Comparison of ENCODE assay signal across 8 cellular contexts in the genomic region with DNA sequence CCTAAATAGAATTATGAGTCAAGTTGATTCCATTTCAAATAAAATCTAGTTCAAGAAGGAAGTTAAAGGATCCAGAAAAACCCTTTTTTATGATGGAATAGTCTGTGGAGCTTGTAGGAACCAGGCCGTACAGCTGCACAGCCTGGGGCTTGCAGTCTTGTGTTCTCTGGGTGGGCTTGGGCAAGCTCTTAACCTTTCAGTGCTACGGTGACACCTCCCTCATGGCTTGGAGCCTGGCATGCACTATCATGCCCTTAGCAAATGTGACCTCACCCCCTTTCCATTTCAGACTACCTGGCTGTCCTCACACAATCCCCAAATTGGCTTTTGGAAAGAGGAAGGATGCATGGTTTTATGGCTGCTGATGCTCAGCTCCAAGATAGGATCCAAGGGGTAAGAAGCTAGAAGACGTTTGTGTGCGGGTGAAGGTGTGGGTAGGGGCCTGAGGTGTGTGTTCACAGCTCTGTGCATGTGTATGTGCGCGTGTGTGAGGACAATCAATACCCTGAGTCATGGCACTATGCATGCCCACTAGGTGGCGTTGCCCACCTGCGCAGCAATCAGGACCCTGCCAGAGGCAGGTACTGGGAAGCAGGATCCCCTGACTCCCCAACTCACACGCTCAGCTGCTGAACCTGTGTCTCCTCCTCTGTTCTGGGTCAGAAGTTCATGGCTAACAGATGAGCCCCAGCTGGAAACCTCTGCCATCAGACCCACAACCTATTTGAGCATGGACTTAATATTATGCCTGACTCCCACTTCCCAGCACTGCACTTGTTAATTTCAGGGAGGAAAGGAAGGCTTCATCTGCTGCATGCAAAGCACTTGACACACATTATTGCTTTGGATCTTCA.
A peak's percentile ranks its signal among the peaks of the same experiment; 100 is the strongest.
DNase-seq lines count a peak whose midpoint lies in the region; ATAC-seq, FAIRE-seq and TF ChIP-seq lines count a peak whose summit lies in the region.

No MANE protein-coding gene starts in this region.

- CTCF ChIA-PET in A549 (lab: Yijun Ruan, JAX): interaction anchor here (0.7 to 4.0 kb wide), 57 partner anchors 10 to 796 kb away, joined by 3 to 131 read pairs (median 6); partner anchors contain the start of genes GDF10, GDF2 and RBP3

- TF ChIP-seq POLR2A in A549 (IDR thresholded peaks at IDR 0.05; ENCODE audit: low read length) (no peak), gastrocnemius medialis (IDR thresholded peaks at IDR 0.05) (no peak)

- in situ Hi-C loops in gastrocnemius medialis (cut with MboI; ENCODE audit: low sequenced_read_pairs in 4 of 4): loop anchor here in 2 of 4 donors (10.0 kb wide), 2 partner anchors 280 to 290 kb away; partner anchors contain the start of gene GDF10 (in 1 of the 2)

- no peaks in the 10 kb centered on the region for H3K4me1 ChIP-seq in A549
- peaks cover 0 to 15% of the 10 kb centered on the region in 2 donors for H3K4me1 ChIP-seq in right atrium auricular region
- H3K4me1 ChIP-seq in gastrocnemius medialis: no peaks in the 10 kb centered on the region

- ATAC-seq in A549 (peak; percentile 84 to 96), gastrocnemius medialis (peak; percentile 38 to 76), HG03025 (IDR thresholded peaks at IDR 0.05; ENCODE audit: low FRiP score, unreplicated experiment) (no peak)

- DNase-seq in A549 (ENCODE audit: low read depth in 1 of 2, low spot score in 1 of 2) (peak; percentile 69 to 87), HuH-7 (ENCODE audit: low spot score) (peak; percentile 75), T follicular helper cell (ENCODE audit: low read depth) (peak; percentile 55), amniotic epithelial cell (ENCODE audit: low read depth) (peak; percentile 42), right atrium auricular region (ENCODE audit: low spot score) (peak; percentile 68), gastrocnemius medialis (peak in 1 of 2 donors; percentile 60)

- H3K36me3 ChIP-seq in right atrium auricular region (no peaks in the 10 kb centered on the region), gastrocnemius medialis (no peaks in the 10 kb centered on the region)

- TF ChIP-seq CTCF in A549 (IDR thresholded peaks at IDR 0.05): peak; percentile 93
- peak; percentile 95 for TF ChIP-seq CTCF in GM12875 (IDR thresholded peaks at IDR 0.05; ENCODE audit: borderline replicate concordance, insufficient read depth, low read depth, low read length)
- TF ChIP-seq CTCF in right atrium auricular region (IDR thresholded peaks at IDR 0.05): peak; percentile 83 to 93
- TF ChIP-seq CTCF in gastrocnemius medialis (IDR thresholded peaks at IDR 0.05 in 4 of 5, conservative IDR thresholded peaks at IDR 0.05 in 1 of 5): peak; percentile 68 to 79 (median 77)

- peak; percentile 91 for FAIRE-seq in A549 (lab: Jason Lieb, UNC)

- POLR2A ChIA-PET in A549 (lab: Yijun Ruan, JAX): no interaction called here

- H3K27ac ChIP-seq in A549 (0 out of 6 replicates have a peak overlapping the region, but pooled peaks of 1 of the 2 experiments have one; percentile 40), right atrium auricular region (peak overlapping the region in 1 of 2 donors; percentile 43), gastrocnemius medialis (no peak overlapping the region)

- TF ChIP-seq EP300 in A549 (IDR thresholded peaks at IDR 0.05): no peak

- H3K9me3 ChIP-seq in A549 (0 out of 3 replicates have a peak, but pooled peaks cover 4% of the 10 kb centered on the region), right atrium auricular region (no peaks in the 10 kb centered on the region), gastrocnemius medialis (no peaks in the 10 kb centered on the region)

- intact Hi-C loops in gastrocnemius medialis (cut with DNase I; ENCODE audit: low total_unique reads): loop anchor here (1.0 to 5.0 kb wide), 2 partner anchors 32 to 288 kb away; no protein-coding TSS in a partner anchor

- H3K27me3 ChIP-seq in right atrium auricular region (no peaks in the 10 kb centered on the region), gastrocnemius medialis (no peaks in the 10 kb centered on the region)

- peak; percentile 87 to 91 for TF ChIP-seq RAD21 in A549 (conservative IDR thresholded peaks at IDR 0.05 in 1 of 2, IDR thresholded peaks at IDR 0.05 in 1 of 2)

- no peak overlapping the region for H3K4me2 ChIP-seq in A549

- H3K4me3 ChIP-seq in A549 (no peak overlapping the region), GM12875 (ENCODE audit: low read depth, low read length) (no peak overlapping the region), right atrium auricular region (no peak overlapping the region), gastrocnemius medialis (no peak overlapping the region)

- 18% methylated on average over 7 of the region's 9 CpGs for WGBS in A549 (ENCODE audit: missing lambda C conversion rate)

TF ChIP-seq in A549, 52 proteins besides CTCF, POLR2A, EP300 and RAD21:
- TF ChIP-seq FOSL2 (IDR thresholded peaks at IDR 0.05) (no peak), FOSL2 (CRISPR knock-in tag; IDR thresholded peaks at IDR 0.05) (peak; percentile 56), ZNF302 (CRISPR knock-in tag; IDR thresholded peaks at IDR 0.05) (no peak), MAFK (IDR thresholded peaks at IDR 0.05; ENCODE audit: partially characterized antibody) (peak; percentile 24), HEYL (CRISPR knock-in tag; IDR thresholded peaks at IDR 0.05) (no peak), NFE2L2 (conservative IDR thresholded peaks at IDR 0.05; ENCODE audit: low read length) (peak; percentile 36), SMC3 (IDR thresholded peaks at IDR 0.05) (peak; percentile 84)
